1 cellular context compared by ENCODE assay signal in the genomic region with DNA sequence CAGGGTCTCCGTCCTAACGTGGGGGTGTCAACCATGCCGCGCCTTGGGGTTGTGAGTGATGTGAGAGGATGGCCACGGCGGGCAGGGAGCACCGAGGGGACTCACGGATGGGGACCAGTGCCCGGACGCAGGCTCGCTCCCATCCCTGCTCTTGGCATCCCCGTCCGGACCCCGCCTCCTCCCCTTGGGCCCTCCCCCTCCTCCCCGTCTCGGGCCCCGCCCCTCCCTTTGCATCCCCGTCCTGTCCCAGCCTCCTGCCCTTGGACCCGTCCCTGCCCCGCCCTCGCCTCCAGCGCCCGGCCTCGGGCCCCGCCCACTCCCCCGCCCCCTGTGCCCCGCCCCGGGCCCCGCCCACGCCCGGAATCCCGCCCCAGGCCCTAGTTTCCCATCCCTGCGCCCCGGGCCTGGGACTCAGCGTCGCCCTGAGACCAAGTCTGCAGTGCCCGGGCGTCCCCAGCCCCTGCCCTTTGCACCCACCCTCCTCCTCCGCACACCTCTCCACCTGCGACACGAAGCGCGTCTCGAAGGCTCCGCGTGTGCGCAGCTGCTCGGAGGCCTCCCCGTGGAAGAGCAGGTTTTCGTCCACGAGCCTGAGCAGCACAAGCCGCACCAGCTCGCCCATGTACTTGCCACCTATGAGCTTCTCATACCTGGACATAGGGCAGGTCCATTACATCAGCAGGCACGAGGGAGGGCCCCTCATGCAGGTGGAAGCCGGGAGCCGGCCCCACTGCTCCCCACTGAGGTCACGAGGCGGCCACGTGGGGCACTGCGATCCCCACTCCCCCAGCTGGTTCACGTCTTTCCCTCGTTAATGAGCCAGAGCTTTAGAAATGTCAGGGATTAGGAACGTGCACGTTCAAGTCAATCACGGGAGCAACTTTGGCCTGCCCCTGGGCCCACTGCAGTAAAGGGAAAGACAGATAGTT.
TF ChIP-seq lines count a peak whose summit lies in the region.

No MANE protein-coding gene starts in this region.

TF ChIP-seq in GM12878, 131 proteins besides CTCF, POLR2A, EP300 and RAD21:
- no peak for TF ChIP-seq RELA (IDR thresholded peaks at IDR 0.05; ENCODE audit: borderline replicate concordance, partially characterized antibody)
- TF ChIP-seq HDAC2 (IDR thresholded peaks at IDR 0.05) = no peak
- TF ChIP-seq NR2F1 (conservative IDR thresholded peaks at IDR 0.05) = no peak
- no peak for TF ChIP-seq YBX1 (IDR thresholded peaks at IDR 0.05)
- TF ChIP-seq, protein P1, sequence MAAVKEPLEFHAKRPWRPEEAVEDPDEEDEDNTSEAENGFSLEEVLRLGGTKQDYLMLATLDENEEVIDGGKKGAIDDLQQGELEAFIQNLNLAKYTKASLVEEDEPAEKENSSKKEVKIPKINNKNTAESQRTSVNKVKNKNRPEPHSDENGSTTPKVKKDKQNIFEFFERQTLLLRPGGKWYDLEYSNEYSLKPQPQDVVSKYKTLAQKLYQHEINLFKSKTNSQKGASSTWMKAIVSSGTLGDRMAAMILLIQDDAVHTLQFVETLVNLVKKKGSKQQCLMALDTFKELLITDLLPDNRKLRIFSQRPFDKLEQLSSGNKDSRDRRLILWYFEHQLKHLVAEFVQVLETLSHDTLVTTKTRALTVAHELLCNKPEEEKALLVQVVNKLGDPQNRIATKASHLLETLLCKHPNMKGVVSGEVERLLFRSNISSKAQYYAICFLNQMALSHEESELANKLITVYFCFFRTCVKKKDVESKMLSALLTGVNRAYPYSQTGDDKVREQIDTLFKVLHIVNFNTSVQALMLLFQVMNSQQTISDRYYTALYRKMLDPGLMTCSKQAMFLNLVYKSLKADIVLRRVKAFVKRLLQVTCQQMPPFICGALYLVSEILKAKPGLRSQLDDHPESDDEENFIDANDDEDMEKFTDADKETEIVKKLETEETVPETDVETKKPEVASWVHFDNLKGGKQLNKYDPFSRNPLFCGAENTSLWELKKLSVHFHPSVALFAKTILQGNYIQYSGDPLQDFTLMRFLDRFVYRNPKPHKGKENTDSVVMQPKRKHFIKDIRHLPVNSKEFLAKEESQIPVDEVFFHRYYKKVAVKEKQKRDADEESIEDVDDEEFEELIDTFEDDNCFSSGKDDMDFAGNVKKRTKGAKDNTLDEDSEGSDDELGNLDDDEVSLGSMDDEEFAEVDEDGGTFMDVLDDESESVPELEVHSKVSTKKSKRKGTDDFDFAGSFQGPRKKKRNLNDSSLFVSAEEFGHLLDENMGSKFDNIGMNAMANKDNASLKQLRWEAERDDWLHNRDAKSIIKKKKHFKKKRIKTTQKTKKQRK (IDR thresholded peaks at IDR 0.05; ENCODE audit: low read depth, low read length) = no peak
- TF ChIP-seq ZBED1 (IDR thresholded peaks at IDR 0.05; ENCODE audit: borderline replicate concordance) = no peak
- no peak for TF ChIP-seq BACH1 (IDR thresholded peaks at IDR 0.05; ENCODE audit: borderline replicate concordance)
TF ChIP-seq in GM12878: peak in this region for 0.
